ENCODE assay signal across 18 cellular contexts in genomic region chr2:204973546-204974071, GRCh38.
A peak's percentile ranks its signal among the peaks of the same experiment; 100 is the strongest.
DNase-seq lines count a peak whose midpoint lies in the region; ATAC-seq and TF ChIP-seq lines count a peak whose summit lies in the region.
"Had no signal": no experiment of that assay in that cellular context is flagged by ENCODE, and none has a peak within 500 bp of the region (broad histone marks: within the 10 kb centered on the region; RNA-seq: fewer than 3 reads in every experiment).

No MANE protein-coding gene starts in this region.

- peak overlapping the region; percentile 77 for H3K27ac ChIP-seq in cardiac muscle cell
- no peak overlapping the region for H3K27ac ChIP-seq in naive thymus-derived CD4-positive, alpha-beta T cell (ENCODE audit: low read depth, low read length)
- H3K27ac ChIP-seq: C4-2B, PC-9 had no signal

- no peaks in the 10 kb centered on the region for H3K27me3 Mint-ChIP-seq in naive thymus-derived CD4-positive, alpha-beta T cell
- no peaks in the 10 kb centered on the region for H3K27me3 Mint-ChIP-seq in activated CD8-positive, alpha-beta T cell treated with anti-CD3 and anti-CD28 coated beads for 36 hours
- H3K27me3 Mint-ChIP-seq in immature natural killer cell (ENCODE audit: low read depth in 3 of 3), result peaks cover 0 to 1% (median 0%) of the 10 kb centered on the region in 3 donors

- H3K9me3 ChIP-seq in cardiac muscle cell (ENCODE audit: low read depth), result no peaks in the 10 kb centered on the region
- H3K9me3 ChIP-seq in endocrine pancreas (ENCODE audit: control insufficient read depth, low read length), result no peaks in the 10 kb centered on the region
- no peaks in the 10 kb centered on the region for H3K9me3 ChIP-seq in naive thymus-derived CD4-positive, alpha-beta T cell (ENCODE audit: control insufficient read depth in 2 of 3, low read length in 3 of 3)

- H3K4me3 Mint-ChIP-seq in naive thymus-derived CD4-positive, alpha-beta T cell, result peak overlapping the region in 1 of 10 donors; percentile 21
- no peak overlapping the region for H3K4me3 Mint-ChIP-seq in activated CD8-positive, alpha-beta T cell treated with anti-CD3 and anti-CD28 coated beads for 36 hours
- no peak overlapping the region for H3K4me3 Mint-ChIP-seq in immature natural killer cell

- no peaks in the 10 kb centered on the region for H3K36me3 ChIP-seq in cardiac muscle cell
- no peaks in the 10 kb centered on the region for H3K36me3 ChIP-seq in endocrine pancreas (ENCODE audit: control insufficient read depth, insufficient read depth, low read length)
- no peaks in the 10 kb centered on the region for H3K36me3 ChIP-seq in naive thymus-derived CD4-positive, alpha-beta T cell (ENCODE audit: control insufficient read depth in 2 of 3, insufficient read depth in 3 of 3, low read length in 3 of 3)

- H3K4me1 ChIP-seq in cardiac muscle cell (ENCODE audit: low read depth), result peaks cover 19% of the 10 kb centered on the region
- H3K4me1 ChIP-seq in endocrine pancreas (ENCODE audit: control insufficient read depth, insufficient read depth, low read length), result peaks cover 10% of the 10 kb centered on the region
- H3K4me1 ChIP-seq in naive thymus-derived CD4-positive, alpha-beta T cell (ENCODE audit: control insufficient read depth in 2 of 2, insufficient read depth in 2 of 2, low read length in 2 of 2), result peaks cover 14 to 35% of the 10 kb centered on the region in 2 donors

- POLR2A ChIA-PET in naive thymus-derived CD4-positive, alpha-beta T cell (lab: Charles Lee), result interaction anchor here (0.6 kb wide), 1 partner anchor 9 kb away, joined by 4 read pairs; no protein-coding TSS in a partner anchor
- POLR2A ChIA-PET in activated CD8-positive, alpha-beta T cell treated with anti-CD3 and anti-CD28 coated beads for 36 hours (lab: Charles Lee), result no interaction called here

- no peak for TF ChIP-seq CTCF in cardiac muscle cell (IDR thresholded peaks at IDR 0.05; ENCODE audit: low read depth, low read length)
- no peak for TF ChIP-seq CTCF in activated CD8-positive, alpha-beta T cell treated with anti-CD3 and anti-CD28 coated beads for 36 hours (IDR thresholded peaks at IDR 0.05)

- DNase-seq in cardiac muscle cell (ENCODE audit: low read depth in 1 of 2, low spot score in 1 of 2) (no peak), Right ventricle myocardium superior (no peak), dermis blood vessel endothelial cell (no peak), immature natural killer cell (no peak)
- no peak for DNase-seq in naive thymus-derived CD4-positive, alpha-beta T cell
- DNase-seq in activated CD8-positive, alpha-beta T cell treated with anti-CD3 and anti-CD28 coated beads for 36 hours, result no peak
- DNase-seq: COR-L47, DMS153, HCEC 1CT, NCI-H1930, NCI-H2171, NCI-H446 treated with DMSO at 0.1 percent for 48 hours, NCI-H748 treated with DMSO at 0.1 percent for 48 hours, PC-9 had no signal

- peaks cover 29 to 51% (median 49%) of the 10 kb centered on the region in 7 donors for H3K4me1 Mint-ChIP-seq in naive thymus-derived CD4-positive, alpha-beta T cell
- peaks cover 24% of the 10 kb centered on the region for H3K4me1 Mint-ChIP-seq in activated CD8-positive, alpha-beta T cell treated with anti-CD3 and anti-CD28 coated beads for 36 hours (ENCODE audit: low read depth)
- peaks cover 25 to 48% of the 10 kb centered on the region in 2 donors for H3K4me1 Mint-ChIP-seq in immature natural killer cell

- H3K9ac ChIP-seq in endocrine pancreas (ENCODE audit: control insufficient read depth, insufficient read depth, low read length), result no peak overlapping the region

- H3K4me3 ChIP-seq in cardiac muscle cell, result no peak overlapping the region
- H3K4me3 ChIP-seq in endocrine pancreas (ENCODE audit: control insufficient read depth, insufficient read depth, low read length), result peak overlapping the region; percentile 29
- H3K4me3 ChIP-seq in naive thymus-derived CD4-positive, alpha-beta T cell (ENCODE audit: low read length), result no peak overlapping the region
- H3K4me3 ChIP-seq: K562, PC-9 had no signal

- peaks cover 0 to 47% (median 5%) of the 10 kb centered on the region in 5 donors for H3K36me3 Mint-ChIP-seq in naive thymus-derived CD4-positive, alpha-beta T cell
- H3K36me3 Mint-ChIP-seq in activated CD8-positive, alpha-beta T cell treated with anti-CD3 and anti-CD28 coated beads for 36 hours (ENCODE audit: low read depth), result peaks cover 3% of the 10 kb centered on the region
- H3K36me3 Mint-ChIP-seq in immature natural killer cell, result no peaks in the 10 kb centered on the region

- H3K27me3 ChIP-seq in cardiac muscle cell (no peaks in the 10 kb centered on the region), endocrine pancreas (ENCODE audit: control insufficient read depth, insufficient read depth, low read length) (no peaks in the 10 kb centered on the region)
- H3K27me3 ChIP-seq in naive thymus-derived CD4-positive, alpha-beta T cell (ENCODE audit: control insufficient read depth in 2 of 2, insufficient read depth in 2 of 2, low read length in 2 of 2), result peaks cover 0 to 3% of the 10 kb centered on the region in 2 donors

- H3K27ac Mint-ChIP-seq in naive thymus-derived CD4-positive, alpha-beta T cell, result peak overlapping the region in 6 of 9 donors; percentile 30 to 81 (median 55)
- no peak overlapping the region for H3K27ac Mint-ChIP-seq in activated CD8-positive, alpha-beta T cell treated with anti-CD3 and anti-CD28 coated beads for 36 hours
- H3K27ac Mint-ChIP-seq in immature natural killer cell, result no peak overlapping the region

- CTCF ChIA-PET in naive thymus-derived CD4-positive, alpha-beta T cell (lab: Charles Lee), result no interaction called here
- CTCF ChIA-PET in activated CD8-positive, alpha-beta T cell treated with anti-CD3 and anti-CD28 coated beads for 36 hours (lab: Charles Lee), result no interaction called here

- H3K9me3 Mint-ChIP-seq in naive thymus-derived CD4-positive, alpha-beta T cell, result peaks cover 0 to 24% (median 0%) of the 10 kb centered on the region in 11 donors
- peaks cover 7% of the 10 kb centered on the region for H3K9me3 Mint-ChIP-seq in activated CD8-positive, alpha-beta T cell treated with anti-CD3 and anti-CD28 coated beads for 36 hours
- peaks cover 0 to 2% (median 0%) of the 10 kb centered on the region in 6 donors for H3K9me3 Mint-ChIP-seq in immature natural killer cell

- intact Hi-C loops in Right ventricle myocardium superior (cut with DNase I), result no loop called here
- intact Hi-C loops in naive thymus-derived CD4-positive, alpha-beta T cell (cut with micrococcal nuclease), result no loop called here
- intact Hi-C loops in activated CD8-positive, alpha-beta T cell treated with anti-CD3 and anti-CD28 coated beads for 36 hours (cut with micrococcal nuclease), result no loop called here

- ATAC-seq in Right ventricle myocardium superior (ENCODE audit: poor library complexity) (no peak), HG02642 (IDR thresholded peaks at IDR 0.05; ENCODE audit: poor library complexity, unreplicated experiment) (no peak)
- ATAC-seq in naive thymus-derived CD4-positive, alpha-beta T cell, result no peak
- ATAC-seq in activated CD8-positive, alpha-beta T cell treated with anti-CD3 and anti-CD28 coated beads for 36 hours, result no peak
- ATAC-seq: K562 had no signal

Comparison
In these comparisons a context has a peak if more than half of its experiments do, and no peak if none do; other contexts are left out.
1. H3K27ac Mint-ChIP-seq: peak in naive thymus-derived CD4-positive, alpha-beta T cell (6 of 9); none in activated CD8-positive, alpha-beta T cell treated with anti-CD3 and anti-CD28 coated beads for 36 hours (single experiment) and immature natural killer cell (0 of 6).